Comparison of ENCODE assay signal across 20 cellular contexts in genomic region chr7:157907998-157908782, GRCh38.
DNase-seq lines count a peak whose midpoint lies in the region; ATAC-seq and TF ChIP-seq lines count a peak whose summit lies in the region.
"Had no signal": no experiment of that assay in that cellular context is flagged by ENCODE, and none has a peak within 500 bp of the region (broad histone marks: within the 10 kb centered on the region; RNA-seq: fewer than 3 reads in every experiment).

No MANE protein-coding gene starts in this region.

- no peaks in the 10 kb centered on the region for H3K79me2 ChIP-seq in mammary epithelial cell (ENCODE audit: insufficient read depth, low read length)

- no peaks in the 10 kb centered on the region for H3K27me3 ChIP-seq in mammary epithelial cell (ENCODE audit: insufficient read depth, low read length)
- H3K27me3 ChIP-seq: Peyer's patch had no signal

- no peak for ATAC-seq in GM19463 (IDR thresholded peaks at IDR 0.05; ENCODE audit: unreplicated experiment)
- ATAC-seq: A549 had no signal

- 84% methylated on average over 27 of the region's 31 CpGs for WGBS in mammary epithelial cell (ENCODE audit: low coverage, missing lambda C conversion rate)

- H3K27ac ChIP-seq in mammary epithelial cell (ENCODE audit: insufficient read depth, low read depth, low read length), result no peak overlapping the region
- H3K27ac ChIP-seq: A549, Peyer's patch had no signal

- H2AFZ ChIP-seq in mammary epithelial cell (ENCODE audit: low read depth, low read length), result no peak overlapping the region

- H3K4me2 ChIP-seq in mammary epithelial cell (ENCODE audit: insufficient read depth, low read depth, low read length), result no peak overlapping the region
- H3K4me2 ChIP-seq: A549, SK-N-SH had no signal

- BruUV-seq in MCF 10A (replicated peaks; lab: Mats Ljungman, UMichigan), result no TSS peak
- no TSS peak for BruUV-seq in mammary epithelial cell (replicated peaks; lab: Mats Ljungman, UMichigan)

- no peaks in the 10 kb centered on the region for H4K20me1 ChIP-seq in mammary epithelial cell (ENCODE audit: insufficient read depth, low read length)

- TF ChIP-seq CTCF in MCF 10A (IDR thresholded peaks at IDR 0.05; ENCODE audit: unreplicated experiment), result no peak
- no peak for TF ChIP-seq CTCF in mammary epithelial cell (conservative IDR thresholded peaks at IDR 0.05 in 1 of 2, IDR thresholded peaks at IDR 0.05 in 1 of 2; ENCODE audit: extremely low read depth in 1 of 2, insufficient read depth in 1 of 2, low read depth in 1 of 2, low read length in 2 of 2)
- no peak for TF ChIP-seq CTCF in chondrocyte (IDR thresholded peaks at IDR 0.05)

- DNase-seq in MCF 10A (ENCODE audit: unreplicated experiment), result peak; percentile 13
- no peak for DNase-seq in mammary epithelial cell
- DNase-seq in chondrocyte (ENCODE audit: low spot score), result peak; percentile 76
- peak; percentile 87 for DNase-seq in mesenteric fat pad (ENCODE audit: low spot score)
- no peak for DNase-seq in CD1c-positive myeloid dendritic cell (ENCODE audit: extremely low spot score)
- DNase-seq in NK-92 (lab: John Stamatoyannopoulos, UW; ENCODE audit: unreplicated experiment), result no peak
- no peak for DNase-seq in T1000 (lab: John Stamatoyannopoulos, UW)
- DNase-seq: COR-L47, H7, IMR-90, Kasumi-1, NCI-H1930, NCI-H510A treated with DMSO at 0.1 percent for 48 hours, NCI-H82, SHP77, SK-N-SH had no signal

- no peak overlapping the region for H3K4me3 ChIP-seq in mammary epithelial cell (replicated peaks in 1 of 3; ENCODE audit: insufficient read depth in 1 of 3, low read depth in 2 of 3, low read length in 3 of 3)
- H3K4me3 ChIP-seq: A549, Peyer's patch had no signal

- no peaks in the 10 kb centered on the region for H3K4me1 Mint-ChIP-seq in MCF 10A (ENCODE audit: insufficient read depth, unreplicated experiment)
- no peaks in the 10 kb centered on the region for H3K4me1 Mint-ChIP-seq in chondrocyte (ENCODE audit: low read depth)
- H3K4me1 Mint-ChIP-seq: CD14-positive monocyte had no signal

- intact Hi-C loops in MCF 10A (cut with micrococcal nuclease), result no loop called here
- intact Hi-C loops in mammary epithelial cell (cut with micrococcal nuclease), result no loop called here

- peaks cover 52% of the 10 kb centered on the region for H3K9me3 ChIP-seq in mammary epithelial cell (replicated peaks; ENCODE audit: insufficient read depth, low read length)
- H3K9me3 ChIP-seq: A549, Peyer's patch had no signal

- H3K27me3 Mint-ChIP-seq in MCF 10A (ENCODE audit: insufficient read depth, unreplicated experiment) (no peaks in the 10 kb centered on the region), chondrocyte (ENCODE audit: low read depth) (no peaks in the 10 kb centered on the region)

- H3K27ac Mint-ChIP-seq in MCF 10A (ENCODE audit: low read depth, unreplicated experiment), result no peak overlapping the region
- H3K27ac Mint-ChIP-seq in chondrocyte (ENCODE audit: unreplicated experiment), result no peak overlapping the region
- H3K27ac Mint-ChIP-seq: CD14-positive monocyte had no signal

- H3K36me3 Mint-ChIP-seq in MCF 10A (ENCODE audit: insufficient read depth, unreplicated experiment) (peaks cover 13% of the 10 kb centered on the region), chondrocyte (ENCODE audit: low read depth) (peaks cover 1% of the 10 kb centered on the region)
- H3K36me3 Mint-ChIP-seq: CD14-positive monocyte had no signal

- H3K36me3 ChIP-seq in mammary epithelial cell (ENCODE audit: insufficient read depth, low read length), result no peaks in the 10 kb centered on the region
- H3K36me3 ChIP-seq: Peyer's patch had no signal

- POLR2A ChIA-PET in MCF 10A (lab: Yijun Ruan, JAX), result no interaction called here

- CTCF ChIA-PET in MCF 10A (lab: Yijun Ruan, JAX) (interaction anchor here (0.6 kb wide), 1 partner anchor 486 kb away, joined by 3 read pairs; no protein-coding TSS in a partner anchor), mammary epithelial cell (lab: Charles Lee; ENCODE audit: low non-redundant PET) (no interaction called here)

- H3K4me3 Mint-ChIP-seq in MCF 10A (ENCODE audit: unreplicated experiment) (no peak overlapping the region), chondrocyte (ENCODE audit: unreplicated experiment) (no peak overlapping the region)
- H3K4me3 Mint-ChIP-seq: CD14-positive monocyte had no signal

- in situ Hi-C loops in mammary epithelial cell (cut with MboI; ENCODE audit: low sequenced_read_pairs in 2 of 2), result no loop called here

- no peak overlapping the region for H3K9ac ChIP-seq in mammary epithelial cell (ENCODE audit: insufficient read depth, low read length)
- H3K9ac ChIP-seq: SK-N-SH had no signal

- H3K9me3 Mint-ChIP-seq in MCF 10A (ENCODE audit: unreplicated experiment), result peaks cover 23% of the 10 kb centered on the region
- H3K9me3 Mint-ChIP-seq in chondrocyte (ENCODE audit: low read depth), result peaks cover 19% of the 10 kb centered on the region

- dilution Hi-C loops in mammary epithelial cell (cut with HindIII; ENCODE audit: low sequenced_read_pairs), result no loop called here

- H3K4me1 ChIP-seq in mammary epithelial cell (ENCODE audit: insufficient read depth, low read length), result no peaks in the 10 kb centered on the region
- H3K4me1 ChIP-seq: A549, Peyer's patch had no signal

Comparison
In these comparisons a context has a peak if more than half of its experiments do, and no peak if none do; other contexts are left out.
1. DNase-seq: peak in MCF 10A (single experiment), chondrocyte (single experiment) and mesenteric fat pad (single experiment); none in mammary epithelial cell (single experiment), CD1c-positive myeloid dendritic cell (single experiment), NK-92 (single experiment) and T1000 (single experiment).